8 cellular contexts compared by ENCODE assay signal in genomic region chr1:226702318-226702956, GRCh38. TPM values are rescaled to one million over a fixed set of nuclear protein-coding genes. Genes with fewer than 3 reads are reported as not detected.
DNase-seq lines count a peak whose midpoint lies in the region; ATAC-seq and TF ChIP-seq lines count a peak whose summit lies in the region.

No MANE protein-coding gene starts in this region.

- peak overlapping the region; percentile 86 for H3K27ac Mint-ChIP-seq in activated CD4-positive, alpha-beta T cell treated with anti-CD3 and anti-CD28 coated beads, Interleukin-2, amount 10 ng/mL, durations not matched to agents 7 days and 5 days
- peak overlapping the region; percentile 93 for H3K27ac Mint-ChIP-seq in activated B cell treated with CpG ODN at 0.5 μM for 24 hours

- no peaks in the 10 kb centered on the region for H3K27me3 ChIP-seq in skeletal muscle satellite cell (ENCODE audit: control insufficient read depth, insufficient read depth, low read length)

- ATAC-seq in activated B cell treated with CpG ODN at 0.5 μM for 24 hours (ENCODE audit: low read depth): no peak
- ATAC-seq in Right ventricle myocardium superior (ENCODE audit: poor library complexity): peak; percentile 52
- no peak for ATAC-seq in GM19452 (IDR thresholded peaks at IDR 0.05; ENCODE audit: unreplicated experiment)
- ATAC-seq in GM21529 (IDR thresholded peaks at IDR 0.05; ENCODE audit: unreplicated experiment): no peak
- no peak for ATAC-seq in GM18520 (IDR thresholded peaks at IDR 0.05; ENCODE audit: unreplicated experiment)

- POLR2A ChIA-PET in activated CD4-positive, alpha-beta T cell treated with anti-CD3 and anti-CD28 coated beads, Interleukin-2, amount 10 ng/mL, durations not matched to agents 7 days and 5 days (lab: Charles Lee): interaction anchor here (0.6 to 0.7 kb wide), 2 partner anchors 115 to 757 kb away, joined by 3 read pairs; no protein-coding TSS in a partner anchor
- POLR2A ChIA-PET in activated B cell treated with CpG ODN at 0.5 μM for 24 hours (lab: Charles Lee): interaction anchor here (0.6 to 14.1 kb wide), 23 partner anchors 9 to 255 kb away, joined by 3 to 261 read pairs (median 15); partner anchors contain the start of gene ITPKB

- no peaks in the 10 kb centered on the region for H3K36me3 ChIP-seq in skeletal muscle satellite cell (ENCODE audit: insufficient read depth, low read length)

- peaks cover 74% of the 10 kb centered on the region for H3K4me1 Mint-ChIP-seq in activated CD4-positive, alpha-beta T cell treated with anti-CD3 and anti-CD28 coated beads, Interleukin-2, amount 10 ng/mL, durations not matched to agents 7 days and 5 days
- peaks cover 80% of the 10 kb centered on the region for H3K4me1 Mint-ChIP-seq in activated B cell treated with CpG ODN at 0.5 μM for 24 hours

- DNase-seq in activated CD4-positive, alpha-beta T cell treated with anti-CD3 and anti-CD28 coated beads, Interleukin-2, amount 10 ng/mL, durations not matched to agents 7 days and 5 days: no peak
- no peak for DNase-seq in activated CD4-positive, alpha-beta T cell treated with anti-CD3 and anti-CD28 coated beads for 1 hour
- DNase-seq in activated B cell treated with CpG ODN at 0.5 μM for 24 hours: no peak
- DNase-seq in Right ventricle myocardium superior: no peak

- CTCF ChIA-PET in activated CD4-positive, alpha-beta T cell treated with anti-CD3 and anti-CD28 coated beads, Interleukin-2, amount 10 ng/mL, durations not matched to agents 7 days and 5 days (lab: Charles Lee): interaction anchor here (0.7 to 1.5 kb wide), 3 partner anchors 21 to 353 kb away, joined by 3 to 4 read pairs (median 3); no protein-coding TSS in a partner anchor
- CTCF ChIA-PET in activated B cell treated with CpG ODN at 0.5 μM for 24 hours (lab: Charles Lee): interaction anchor here (0.7 to 2.2 kb wide), 4 partner anchors 10 to 76 kb away, joined by 3 to 8 read pairs (median 3); partner anchors contain the start of gene ITPKB

- peak overlapping the region; percentile 86 for H3K4me2 ChIP-seq in skeletal muscle satellite cell (ENCODE audit: low read length)

- peaks cover 58% of the 10 kb centered on the region for H3K36me3 Mint-ChIP-seq in activated CD4-positive, alpha-beta T cell treated with anti-CD3 and anti-CD28 coated beads, Interleukin-2, amount 10 ng/mL, durations not matched to agents 7 days and 5 days (ENCODE audit: low read depth)
- peaks cover 50% of the 10 kb centered on the region for H3K36me3 Mint-ChIP-seq in activated B cell treated with CpG ODN at 0.5 μM for 24 hours (ENCODE audit: low read depth)

- no peak for TF ChIP-seq CTCF in activated B cell treated with CpG ODN at 0.5 μM for 24 hours (IDR thresholded peaks at IDR 0.05)

- H3K9me3 Mint-ChIP-seq in activated CD4-positive, alpha-beta T cell treated with anti-CD3 and anti-CD28 coated beads, Interleukin-2, amount 10 ng/mL, durations not matched to agents 7 days and 5 days: no peaks in the 10 kb centered on the region
- no peaks in the 10 kb centered on the region for H3K9me3 Mint-ChIP-seq in activated B cell treated with CpG ODN at 0.5 μM for 24 hours

- peak overlapping the region; percentile 72 for H3K4me3 ChIP-seq in skeletal muscle satellite cell (ENCODE audit: low read length)

- peak overlapping the region; percentile 91 for H3K9ac ChIP-seq in skeletal muscle satellite cell (ENCODE audit: low read depth, low read length)

- H3K27me3 Mint-ChIP-seq in activated CD4-positive, alpha-beta T cell treated with anti-CD3 and anti-CD28 coated beads, Interleukin-2, amount 10 ng/mL, durations not matched to agents 7 days and 5 days: no peaks in the 10 kb centered on the region
- H3K27me3 Mint-ChIP-seq in activated B cell treated with CpG ODN at 0.5 μM for 24 hours: no peaks in the 10 kb centered on the region

- no peaks in the 10 kb centered on the region for H3K9me3 ChIP-seq in skeletal muscle satellite cell (replicated peaks; ENCODE audit: low read length)

- intact Hi-C loops in activated B cell treated with CpG ODN at 0.5 μM for 24 hours (cut with micrococcal nuclease): no loop called here
- intact Hi-C loops in Right ventricle myocardium superior (cut with DNase I): no loop called here

- peaks cover 23% of the 10 kb centered on the region for H3K4me1 ChIP-seq in skeletal muscle satellite cell (ENCODE audit: control insufficient read depth, insufficient read depth, low read length)

- H3K4me3 Mint-ChIP-seq in activated CD4-positive, alpha-beta T cell treated with anti-CD3 and anti-CD28 coated beads, Interleukin-2, amount 10 ng/mL, durations not matched to agents 7 days and 5 days: peak overlapping the region; percentile 75
- peak overlapping the region; percentile 73 for H3K4me3 Mint-ChIP-seq in activated B cell treated with CpG ODN at 0.5 μM for 24 hours

RNA-seq across cellular contexts. Expression of gene ITPKB, which starts 36.6 kb away (rescaled TPM):
- 10 to 100 TPM; 61.1 to 64.0 TPM for total RNA-seq in activated CD4-positive, alpha-beta T cell treated with anti-CD3 and anti-CD28 coated beads, Interleukin-2, amount 10 ng/mL, durations not matched to agents 7 days and 5 days
- 88.5 and 97.3 TPM in 2 replicates for total RNA-seq in activated B cell treated with CpG ODN at 0.5 μM for 24 hours
- 21.2 TPM for total RNA-seq in Right ventricle myocardium superior
- total RNA-seq in skeletal muscle satellite cell (2012; rRNA removed): 1.5 and 2.2 TPM in 2 replicates
